33 cellular contexts compared by ENCODE assay signal in the genomic region with DNA sequence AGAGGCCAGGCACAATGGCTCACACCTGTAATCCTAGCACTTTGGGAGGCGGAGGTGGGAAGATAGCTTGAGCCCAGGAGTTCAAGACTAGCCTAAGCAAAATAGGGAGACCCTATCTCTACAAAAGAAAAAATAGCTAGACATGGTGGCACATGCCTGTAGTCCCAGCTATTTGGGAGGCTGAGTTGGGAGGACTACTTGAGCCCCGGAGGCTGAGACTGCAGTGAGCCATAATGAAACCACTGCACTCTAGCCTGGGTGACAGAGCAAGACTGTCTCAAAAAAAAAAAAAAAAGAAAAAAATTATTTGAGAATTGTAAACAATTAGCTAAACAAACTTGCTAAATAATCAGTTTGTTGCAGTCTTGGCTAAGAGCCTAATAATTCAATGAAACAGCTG. TPM values are rescaled to one million over a fixed set of nuclear protein-coding genes. Genes with fewer than 3 reads are reported as not detected.
"Had no signal": no experiment of that assay in that cellular context is flagged by ENCODE, and none has a peak within 500 bp of the region (broad histone marks: within the 10 kb centered on the region; RNA-seq: fewer than 3 reads in every experiment).

No MANE protein-coding gene starts in this region.

- H3K4me2 ChIP-seq: PC-9 had no signal

- DNase-seq: activated CD4-positive, alpha-beta T cell treated with anti-CD3 and anti-CD28 coated beads for 1 hour; activated CD4-positive, alpha-beta T cell treated with anti-CD3 and anti-CD28 coated beads for 48 hours; activated CD4-positive, alpha-beta T cell treated with anti-CD3 and anti-CD28 coated beads, Interleukin-2, amount 50 U/mL, for 4 hours; activated CD4-positive, CD25-positive, alpha-beta regulatory T cell; activated CD8-positive, alpha-beta T cell treated with anti-CD3 and anti-CD28 coated beads, Interleukin-2, amount 10 ng/mL, durations not matched to agents 7 days and 5 days; activated gamma-delta T cell; activated naive CD4-positive, alpha-beta T cell treated with Interleukin-2 at 50 U/mL for 16 hours; activated naive CD8-positive, alpha-beta T cell treated with anti-CD3 and anti-CD28 coated beads, Interleukin-2, amount 50 U/mL, for 24 hours; activated T-cell treated with anti-CD3 and anti-CD28 coated beads, Interleukin-2, amount 50 U/mL, for 24 hours; anterior cingulate cortex; caudate nucleus; Kasumi-1; KG1; MG63; NCI-H1048; NCI-H1417; NCI-H146; NCI-H187; NCI-H2081; NCI-H226; NCI-H446 treated with DMSO at 0.1 percent for 48 hours; NCI-H524; PC-9; Right ventricle myocardium superior; T1000; WERI-Rb-1 had no signal

- H3K4me3 ChIP-seq: MG63, PC-9 had no signal

- H3K9me3 ChIP-seq: MG63 had no signal

- FAIRE-seq: bronchial epithelial cell, RCC 7860 had no signal

- H3K27ac ChIP-seq: PC-9, WERI-Rb-1 had no signal

- H3K27ac Mint-ChIP-seq: activated CD8-positive, alpha-beta T cell treated with anti-CD3 and anti-CD28 coated beads, Interleukin-2, amount 10 ng/mL, durations not matched to agents 7 days and 5 days; activated naive CD8-positive, alpha-beta T cell; activated naive CD8-positive, alpha-beta T cell treated with anti-CD3 and anti-CD28 coated beads, Interleukin-2, amount 50 U/mL, for 24 hours; activated T-cell treated with anti-CD3 and anti-CD28 coated beads, Interleukin-2, amount 50 U/mL, for 24 hours; activated T-helper 2 cell treated with anti-CD3 and anti-CD28 coated beads, Interferon-gamma antibody, Interleukin-2, Interleukin-4, amounts not matched to agents 10 μg/mL and 5 μg/mL and 100 μg/mL, durations not matched to agents 14 hours and 24 hours and 36 hours; brain; IgD-negative memory B cell had no signal

- H3K9me3 Mint-ChIP-seq: activated naive CD8-positive, alpha-beta T cell treated with anti-CD3 and anti-CD28 coated beads, Interleukin-2, amount 50 U/mL, for 24 hours; activated T-cell treated with anti-CD3 and anti-CD28 coated beads, Interleukin-2, amount 50 U/mL, for 24 hours; activated T-helper 2 cell treated with anti-CD3 and anti-CD28 coated beads, Interferon-gamma antibody, Interleukin-2, Interleukin-4, amounts not matched to agents 10 μg/mL and 5 μg/mL and 100 μg/mL, durations not matched to agents 14 hours and 24 hours and 36 hours; brain; IgD-negative memory B cell had no signal

- H2AFZ ChIP-seq: PC-9 had no signal

- H3K27me3 ChIP-seq: MG63 had no signal

- ATAC-seq: activated CD8-positive, alpha-beta T cell treated with anti-CD3 and anti-CD28 coated beads, Interleukin-2, amount 10 ng/mL, durations not matched to agents 7 days and 5 days; activated naive CD8-positive, alpha-beta T cell treated with anti-CD3 and anti-CD28 coated beads, Interleukin-2, amount 50 U/mL, for 24 hours had no signal

RNA-seq across cellular contexts. Expression of a gene that starts 51.6 kb away (rescaled TPM):
- total RNA-seq: OCI-LY7 had no signal
- polyA plus RNA-seq: IgD-negative memory B cell had no signal
